Comparison of ENCODE assay signal across 9 cellular contexts in genomic region chr17:5241861-5242671, GRCh38.
A peak's percentile ranks its signal among the peaks of the same experiment; 100 is the strongest.
DNase-seq lines count a peak whose midpoint lies in the region; ATAC-seq lines count a peak whose summit lies in the region.
"Had no signal": no experiment of that assay in that cellular context is flagged by ENCODE, and none has a peak within 500 bp of the region (broad histone marks: within the 10 kb centered on the region; RNA-seq: fewer than 3 reads in every experiment).

No MANE protein-coding gene starts in this region.

- H3K9me3 Mint-ChIP-seq in effector memory CD8-positive, alpha-beta T cell = no peaks in the 10 kb centered on the region
- no peaks in the 10 kb centered on the region for H3K9me3 Mint-ChIP-seq in stimulated activated effector memory CD8-positive, alpha-beta T cell treated with anti-CD3 and anti-CD28 coated beads, Interleukin-12 subunit alpha, Interleukin-12 subunit beta, amount 100 ng/mL, for 72 hours

- DNase-seq in activated effector memory CD4-positive, alpha-beta T cell treated with Interleukin-2 at 50 U/mL for 16 hours = peak; percentile 1
- no peak for DNase-seq in activated effector memory CD4-positive, alpha-beta T cell treated with anti-CD3 and anti-CD28 coated beads, Interleukin-2, amount 50 U/mL, for 16 hours
- peak in 2 of 3 experiments; percentile 26 to 33 for DNase-seq in effector memory CD8-positive, alpha-beta T cell
- DNase-seq in stimulated activated effector memory CD8-positive, alpha-beta T cell treated with anti-CD3 and anti-CD28 coated beads, Interleukin-12 subunit alpha, Interleukin-12 subunit beta, amount 100 ng/mL, for 72 hours (ENCODE audit: low spot score in 2 of 2) = no peak
- DNase-seq in NCI-H345 treated with DMSO at 0.1 percent for 48 hours (lab: John Stamatoyannopoulos, UW; ENCODE audit: unreplicated experiment) (no peak), NCI-H446 treated with DMSO at 0.1 percent for 48 hours (lab: John Stamatoyannopoulos, UW) (no peak)
- DNase-seq: IMR-90 had no signal

- no peaks in the 10 kb centered on the region for H3K36me3 Mint-ChIP-seq in effector memory CD8-positive, alpha-beta T cell (ENCODE audit: insufficient read depth)
- peaks cover 6% of the 10 kb centered on the region for H3K36me3 Mint-ChIP-seq in stimulated activated effector memory CD8-positive, alpha-beta T cell treated with anti-CD3 and anti-CD28 coated beads, Interleukin-12 subunit alpha, Interleukin-12 subunit beta, amount 100 ng/mL, for 72 hours

- ATAC-seq in HG03439 (IDR thresholded peaks at IDR 0.05; ENCODE audit: unreplicated experiment) (peak; percentile 55), HG03469 (IDR thresholded peaks at IDR 0.05; ENCODE audit: unreplicated experiment) (no peak)
- peak; percentile 85 for ATAC-seq in effector memory CD8-positive, alpha-beta T cell (replicated peaks)
- ATAC-seq in stimulated activated effector memory CD8-positive, alpha-beta T cell treated with anti-CD3 and anti-CD28 coated beads, Interleukin-12 subunit alpha, Interleukin-12 subunit beta, amount 100 ng/mL, for 72 hours = peak; percentile 51

- H3K4me1 Mint-ChIP-seq in effector memory CD8-positive, alpha-beta T cell (ENCODE audit: low read depth in 2 of 2) = peaks cover 39 to 43% of the 10 kb centered on the region in 2 donors
- peaks cover 44% of the 10 kb centered on the region for H3K4me1 Mint-ChIP-seq in stimulated activated effector memory CD8-positive, alpha-beta T cell treated with anti-CD3 and anti-CD28 coated beads, Interleukin-12 subunit alpha, Interleukin-12 subunit beta, amount 100 ng/mL, for 72 hours

- H3K4me3 Mint-ChIP-seq in effector memory CD8-positive, alpha-beta T cell = peak overlapping the region; percentile 70 to 74
- H3K4me3 Mint-ChIP-seq in stimulated activated effector memory CD8-positive, alpha-beta T cell treated with anti-CD3 and anti-CD28 coated beads, Interleukin-12 subunit alpha, Interleukin-12 subunit beta, amount 100 ng/mL, for 72 hours = peak overlapping the region; percentile 52

- H3K27ac Mint-ChIP-seq in effector memory CD8-positive, alpha-beta T cell = peak overlapping the region; percentile 92 to 93
- peak overlapping the region; percentile 87 for H3K27ac Mint-ChIP-seq in stimulated activated effector memory CD8-positive, alpha-beta T cell treated with anti-CD3 and anti-CD28 coated beads, Interleukin-12 subunit alpha, Interleukin-12 subunit beta, amount 100 ng/mL, for 72 hours

- no peaks in the 10 kb centered on the region for H3K27me3 Mint-ChIP-seq in effector memory CD8-positive, alpha-beta T cell

Comparison
In these comparisons a context has a peak if more than half of its experiments do, and no peak if none do; other contexts are left out.
1. DNase-seq: peak in activated effector memory CD4-positive, alpha-beta T cell treated with Interleukin-2 at 50 U/mL for 16 hours (single experiment) and effector memory CD8-positive, alpha-beta T cell (2 of 3); none in activated effector memory CD4-positive, alpha-beta T cell treated with anti-CD3 and anti-CD28 coated beads, Interleukin-2, amount 50 U/mL, for 16 hours (single experiment), stimulated activated effector memory CD8-positive, alpha-beta T cell treated with anti-CD3 and anti-CD28 coated beads, Interleukin-12 subunit alpha, Interleukin-12 subunit beta, amount 100 ng/mL, for 72 hours (0 of 2), NCI-H345 treated with DMSO at 0.1 percent for 48 hours (single experiment) and NCI-H446 treated with DMSO at 0.1 percent for 48 hours (single experiment).